In the genomic region with DNA sequence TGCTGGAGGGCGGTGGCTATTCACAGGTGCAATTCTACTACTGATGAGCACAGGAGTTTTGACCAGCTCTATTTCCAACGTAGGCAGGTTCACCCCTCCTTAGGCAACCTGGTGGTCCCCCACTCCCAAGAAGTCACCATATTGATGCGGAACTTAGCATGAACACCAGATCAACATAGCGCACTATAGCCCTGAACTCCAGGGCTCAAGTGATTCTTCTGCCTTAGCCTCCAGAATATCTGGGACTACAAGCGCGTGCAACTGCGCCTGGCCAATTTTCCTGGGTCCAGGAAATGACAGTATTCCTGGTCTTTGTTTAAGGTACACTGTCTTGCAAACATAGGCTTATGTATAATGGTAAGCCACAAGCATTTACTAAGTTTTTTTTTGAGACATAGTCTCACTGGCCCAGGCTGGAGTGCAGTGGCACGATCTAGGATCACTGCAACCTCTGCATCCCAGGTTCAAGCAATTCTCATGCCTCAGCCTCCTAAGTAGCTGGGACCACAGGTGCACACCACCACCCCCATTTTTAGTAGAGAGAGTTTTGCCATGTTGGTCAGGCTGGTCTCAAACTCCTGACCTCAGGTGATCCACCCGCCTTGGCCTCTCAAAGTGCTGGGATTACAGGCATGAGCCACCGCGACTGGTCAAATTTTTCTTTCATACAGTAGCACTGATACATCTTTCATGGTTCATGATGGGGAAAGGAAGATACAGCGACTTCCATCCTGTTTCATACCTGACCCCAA, we compare ENCODE assay signal across 8 cellular contexts. TPM values are rescaled to one million over a fixed set of nuclear protein-coding genes. Genes with fewer than 3 reads are reported as not detected.
DNase-seq lines count a peak whose midpoint lies in the region; ATAC-seq, FAIRE-seq and TF ChIP-seq lines count a peak whose summit lies in the region.

No MANE protein-coding gene starts in this region.

- H3K4me3 Mint-ChIP-seq in naive thymus-derived CD8-positive, alpha-beta T cell = peak overlapping the region; percentile 77 to 99 (median 90)

- ATAC-seq in A549 (no peak), HG02884 (IDR thresholded peaks at IDR 0.05; ENCODE audit: unreplicated experiment) (no peak), HG03280 (IDR thresholded peaks at IDR 0.05; ENCODE audit: unreplicated experiment) (no peak), HG02870 (IDR thresholded peaks at IDR 0.05; ENCODE audit: unreplicated experiment) (no peak)
- no peak for ATAC-seq in naive thymus-derived CD8-positive, alpha-beta T cell

- H3K36me3 ChIP-seq in MM.1S (replicated peaks; ENCODE audit: insufficient read depth, low read length) (no peaks in the 10 kb centered on the region), colonic mucosa (no peaks in the 10 kb centered on the region)

- no peak for TF ChIP-seq RAD21 in A549 (conservative IDR thresholded peaks at IDR 0.05 in 1 of 2, IDR thresholded peaks at IDR 0.05 in 1 of 2)

- H2AFZ ChIP-seq in MM.1S (ENCODE audit: low read length) = no peak overlapping the region

- H3K4me1 Mint-ChIP-seq in naive thymus-derived CD8-positive, alpha-beta T cell = peaks cover 47 to 93% (median 84%) of the 10 kb centered on the region in 4 donors

- intact Hi-C loops in colonic mucosa (cut with DNase I) = loop anchor here (10.0 kb wide), 1 partner anchor 358 kb away; a partner anchor contains a TSS

- H3K4me2 ChIP-seq in A549 = peak overlapping the region; percentile 65
- H3K4me2 ChIP-seq in MM.1S (ENCODE audit: low read depth, low read length) = peak overlapping the region; percentile 86

- no peaks in the 10 kb centered on the region for H3K27me3 ChIP-seq in MM.1S (replicated peaks; ENCODE audit: insufficient read depth, low read length)
- no peaks in the 10 kb centered on the region for H3K27me3 ChIP-seq in colonic mucosa

- WGBS in A549 (ENCODE audit: missing lambda C conversion rate) = 96% methylated on average over 12 of the region's 12 CpGs

- H3K27ac Mint-ChIP-seq in naive thymus-derived CD8-positive, alpha-beta T cell = peak overlapping the region; percentile 91 to 99 (median 97)

- H3K36me3 Mint-ChIP-seq in naive thymus-derived CD8-positive, alpha-beta T cell = peaks cover 0 to 22% (median 5%) of the 10 kb centered on the region in 3 donors

- no peak for DNase-seq in A549 (ENCODE audit: low read depth in 1 of 2, low spot score in 1 of 2)
- DNase-seq in MM.1S = no peak
- no peak for DNase-seq in colonic mucosa
- DNase-seq in naive thymus-derived CD8-positive, alpha-beta T cell = no peak
- no peak for DNase-seq in DMS114 treated with DMSO at 0.1 percent for 48 hours (lab: John Stamatoyannopoulos, UW; ENCODE audit: unreplicated experiment)

- H3K27me3 Mint-ChIP-seq in naive thymus-derived CD8-positive, alpha-beta T cell = no peaks in the 10 kb centered on the region

- CTCF ChIA-PET in A549 (lab: Yijun Ruan, JAX) = interaction anchor here (0.9 to 11.6 kb wide), 4 partner anchors 12 to 57 kb away, joined by 3 to 210 read pairs (median 72); a partner anchor contains a TSS

- no peaks in the 10 kb centered on the region for H3K9me3 Mint-ChIP-seq in naive thymus-derived CD8-positive, alpha-beta T cell

- POLR2A ChIA-PET in A549 (lab: Yijun Ruan, JAX) = interaction anchor here (1.0 to 7.6 kb wide), 4 partner anchors 11 to 130 kb away, joined by 3 to 201 read pairs (median 46); a partner anchor contains a TSS
- POLR2A ChIA-PET in naive thymus-derived CD8-positive, alpha-beta T cell (lab: Charles Lee) = interaction anchor here (1.0 to 16.2 kb wide), 5 partner anchors 11 to 203 kb away, joined by 3 to 1195 read pairs (median 13); a partner anchor contains a TSS

- H3F3A ChIP-seq in MM.1S (ENCODE audit: insufficient read depth, low read length) = peaks cover 96% of the 10 kb centered on the region

- no peak overlapping the region for H3K4me3 ChIP-seq in A549
- H3K4me3 ChIP-seq in MM.1S (ENCODE audit: low read length) = peak overlapping the region; percentile 51
- H3K4me3 ChIP-seq in colonic mucosa = no peak overlapping the region

- H3K9ac ChIP-seq in MM.1S (ENCODE audit: low read length) (peak overlapping the region; percentile 60), colonic mucosa (ENCODE audit: low read depth in 2 of 2, low read length in 2 of 2) (peak overlapping the region in 1 of 2 donors; percentile 75)

- H3K27ac ChIP-seq in A549 (peak overlapping the region; percentile 79 to 99), MM.1S (ENCODE audit: low read length) (peak overlapping the region; percentile 92), colonic mucosa (peak overlapping the region; percentile 98)

- no peaks in the 10 kb centered on the region for H3K9me2 ChIP-seq in MM.1S (replicated peaks; ENCODE audit: insufficient read depth, low read length)

- H3K9me3 ChIP-seq in A549 = no peaks in the 10 kb centered on the region
- H3K9me3 ChIP-seq in MM.1S (replicated peaks; ENCODE audit: insufficient read depth, low read length) = no peaks in the 10 kb centered on the region
- H3K9me3 ChIP-seq in colonic mucosa = no peaks in the 10 kb centered on the region

- H3K4me1 ChIP-seq in A549 (peaks cover 85% of the 10 kb centered on the region), MM.1S (ENCODE audit: low read length) (peaks cover 83% of the 10 kb centered on the region), colonic mucosa (peaks cover 50% of the 10 kb centered on the region)

- no peak for TF ChIP-seq POLR2A in A549 (IDR thresholded peaks at IDR 0.05; ENCODE audit: low read length)

- H4K20me1 ChIP-seq in MM.1S (ENCODE audit: insufficient read depth, low read length) = no peaks in the 10 kb centered on the region

- TF ChIP-seq CTCF in A549 (IDR thresholded peaks at IDR 0.05) (no peak), MM.1S (IDR thresholded peaks at IDR 0.05; ENCODE audit: low read length) (no peak), colonic mucosa (IDR thresholded peaks at IDR 0.05) (no peak)

- no peak for TF ChIP-seq EP300 in A549 (IDR thresholded peaks at IDR 0.05)

- no peak for FAIRE-seq in A549 (lab: Jason Lieb, UNC)

- peaks cover 37% of the 10 kb centered on the region for H3K79me2 ChIP-seq in MM.1S (ENCODE audit: low read length)

TF ChIP-seq in A549, 52 proteins besides CTCF, POLR2A, EP300 and RAD21 (continues in another document):
- TF ChIP-seq, protein P1, sequence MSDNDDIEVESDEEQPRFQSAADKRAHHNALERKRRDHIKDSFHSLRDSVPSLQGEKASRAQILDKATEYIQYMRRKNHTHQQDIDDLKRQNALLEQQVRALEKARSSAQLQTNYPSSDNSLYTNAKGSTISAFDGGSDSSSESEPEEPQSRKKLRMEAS (IDR thresholded peaks at IDR 0.05) = no peak
- TF ChIP-seq CBX2 (IDR thresholded peaks at IDR 0.05; ENCODE audit: borderline replicate concordance, low read depth) (no peak), CHD4 (IDR thresholded peaks at IDR 0.05; ENCODE audit: borderline replicate concordance) (no peak), ZNF302 (CRISPR knock-in tag; IDR thresholded peaks at IDR 0.05) (no peak), GATA3 (IDR thresholded peaks at IDR 0.05; ENCODE audit: borderline replicate concordance) (no peak), NFE2L2 (conservative IDR thresholded peaks at IDR 0.05; ENCODE audit: low read length) (no peak), EHMT2 (IDR thresholded peaks at IDR 0.05; ENCODE audit: low read depth) (no peak)
- TF ChIP-seq, protein P2, sequence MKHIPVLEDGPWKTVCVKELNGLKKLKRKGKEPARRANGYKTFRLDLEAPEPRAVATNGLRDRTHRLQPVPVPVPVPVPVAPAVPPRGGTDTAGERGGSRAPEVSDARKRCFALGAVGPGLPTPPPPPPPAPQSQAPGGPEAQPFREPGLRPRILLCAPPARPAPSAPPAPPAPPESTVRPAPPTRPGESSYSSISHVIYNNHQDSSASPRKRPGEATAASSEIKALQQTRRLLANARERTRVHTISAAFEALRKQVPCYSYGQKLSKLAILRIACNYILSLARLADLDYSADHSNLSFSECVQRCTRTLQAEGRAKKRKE (CRISPR knock-in tag; IDR thresholded peaks at IDR 0.05; ENCODE audit: low read depth) = no peak

RNA-seq across cellular contexts. Expression of a gene that starts 12.6 kb away (rescaled TPM):
- polyA plus RNA-seq in A549 (2011; rRNA removed) (145 and 202 TPM in 2 replicates), A549 (2017; fragmentation: RNase III; extraction: RNeasy Plus Mini Kit Qiagen cat#74134 plus additional on column Dnase treatment) (77.5 to 80.0 TPM (median 78.6 TPM) in 3 replicates)
- 54.2 and 63.4 TPM in 2 replicates for polyA plus RNA-seq in A549 (2012; cell fraction: cytosol; rRNA removed)
- polyA plus RNA-seq in A549 (2012; cell fraction: nucleus; rRNA removed) = 178 and 186 TPM in 2 replicates
- 144 and 151 TPM in 2 replicates for polyA minus RNA-seq in A549 (2011; rRNA and poly(A)+ RNA removed)
- total RNA-seq in colonic mucosa = 100 to 1,000 TPM; 151 to 285 TPM
- 100 to 1,000 TPM; 291 TPM for total RNA-seq in naive thymus-derived CD8-positive, alpha-beta T cell
- polyA plus RNA-seq in naive thymus-derived CD8-positive, alpha-beta T cell = 100 to 1,000 TPM; 125 to 170 (median 146) TPM

RNA-seq across cellular contexts. Expression of a gene that starts 17.6 kb away (rescaled TPM):
- polyA plus RNA-seq in A549 (2011; rRNA removed) = 1.3 and 1.8 TPM in 2 replicates
- polyA plus RNA-seq in A549 (2012; cell fraction: cytosol; rRNA removed) = 3.1 and 3.6 TPM in 2 replicates
- polyA plus RNA-seq in A549 (2012; cell fraction: nucleus; rRNA removed) = 15.6 and 15.8 TPM in 2 replicates
- 1.3 to 2.0 TPM (median 1.5 TPM) in 3 replicates for polyA plus RNA-seq in A549 (2017; fragmentation: RNase III; extraction: RNeasy Plus Mini Kit Qiagen cat#74134 plus additional on column Dnase treatment)
- polyA minus RNA-seq in A549 (2011; rRNA and poly(A)+ RNA removed) = 0.54 and 1.2 TPM in 2 replicates
- total RNA-seq in colonic mucosa = 1 to 10 TPM; 4.9 to 6.3 TPM
- total RNA-seq in naive thymus-derived CD8-positive, alpha-beta T cell = under 1 TPM; 0.16 to 0.29 TPM
- under 1 TPM in 1 of 3 donors, not detected in 2; 0.32 TPM for polyA plus RNA-seq in naive thymus-derived CD8-positive, alpha-beta T cell

RNA-seq across cellular contexts. Expression of a gene that starts 51.2 kb away (rescaled TPM):
- 0.36 TPM in 1 of 2 replicates, not detected in the other for polyA plus RNA-seq in A549 (2011; rRNA removed)
- 0.09 and 0.25 TPM in 2 replicates for polyA plus RNA-seq in A549 (2012; cell fraction: cytosol; rRNA removed)
- polyA plus RNA-seq in A549 (2012; cell fraction: nucleus; rRNA removed) = 0.12 TPM in 1 of 2 replicates, not detected in the other
- polyA plus RNA-seq in A549 (2017; fragmentation: RNase III; extraction: RNeasy Plus Mini Kit Qiagen cat#74134 plus additional on column Dnase treatment) = 0.28 to 0.80 TPM (median 0.74 TPM) in 3 replicates
- not detected in 2 replicates for polyA minus RNA-seq in A549 (2011; rRNA and poly(A)+ RNA removed)
- not detected for total RNA-seq in colonic mucosa
- 1 to 10 TPM in 1 of 2 experiments, not detected in 1; 1.9 TPM for total RNA-seq in naive thymus-derived CD8-positive, alpha-beta T cell
- 1 to 10 TPM in 1 of 3 donors, under 1 TPM in 1, not detected in 1; 0.38 to 1.3 TPM for polyA plus RNA-seq in naive thymus-derived CD8-positive, alpha-beta T cell

RNA-seq across cellular contexts. Expression of a gene that starts 58.9 kb away (rescaled TPM):
- polyA plus RNA-seq in A549 (2011; rRNA removed) = 0.88 and 1.1 TPM in 2 replicates
- 0.91 and 0.96 TPM in 2 replicates for polyA plus RNA-seq in A549 (2012; cell fraction: cytosol; rRNA removed)
- polyA plus RNA-seq in A549 (2012; cell fraction: nucleus; rRNA removed) = 3.9 and 4.1 TPM in 2 replicates
- 0.77 to 1.0 TPM (median 1.0 TPM) in 3 replicates for polyA plus RNA-seq in A549 (2017; fragmentation: RNase III; extraction: RNeasy Plus Mini Kit Qiagen cat#74134 plus additional on column Dnase treatment)
- polyA minus RNA-seq in A549 (2011; rRNA and poly(A)+ RNA removed) = 0.97 and 1.2 TPM in 2 replicates
- 10 to 100 TPM in 1 of 2 donors, 1 to 10 TPM in 1; 6.3 to 10.5 TPM for total RNA-seq in colonic mucosa
- total RNA-seq in naive thymus-derived CD8-positive, alpha-beta T cell = 1 to 10 TPM; 1.5 to 1.6 TPM
- polyA plus RNA-seq in naive thymus-derived CD8-positive, alpha-beta T cell = under 1 TPM in 1 of 3 donors, not detected in 2; 0.17 TPM

Comparison
In these comparisons a context has a peak if more than half of its experiments do, and no peak if none do; other contexts are left out.
1. RNA of a gene that starts 17.6 kb away (total RNA-seq): 4.9 to 6.3 TPM in colonic mucosa; 0.16 to 0.29 TPM in naive thymus-derived CD8-positive, alpha-beta T cell; every median in the first group is over 4 times any median in the second.
2. Peak in every context shown above with its lines, with median percentiles within 50 percentile points of each other: H3K27ac ChIP-seq.